Comparison of ENCODE assay signal across 8 cellular contexts in genomic region chr16:739560-740458, GRCh38.
DNase-seq lines count a peak whose midpoint lies in the region; ATAC-seq and TF ChIP-seq lines count a peak whose summit lies in the region.

No MANE protein-coding gene starts in this region.

- TF ChIP-seq CTCF in GM12865 (IDR thresholded peaks at IDR 0.05; ENCODE audit: insufficient read depth, low read depth, low read length, missing control alignments) (no peak), foreskin fibroblast (IDR thresholded peaks at IDR 0.05; ENCODE audit: low read depth, low read length) (no peak), retinal pigment epithelial cell (conservative IDR thresholded peaks at IDR 0.05; ENCODE audit: low read depth, low read length) (no peak)

- peak overlapping the region; percentile 89 for H3K4me3 ChIP-seq in GM12865 (ENCODE audit: low read depth, low read length)
- H3K4me3 ChIP-seq in foreskin fibroblast (ENCODE audit: low read depth in 1 of 2, low read length in 2 of 2): peak overlapping the region; percentile 74 to 78
- peak overlapping the region; percentile 80 for H3K4me3 ChIP-seq in retinal pigment epithelial cell (ENCODE audit: low read length)

- DNase-seq in GM12865 (ENCODE audit: low read depth): no peak
- no peak for DNase-seq in foreskin fibroblast
- no peak for DNase-seq in retinal pigment epithelial cell (ENCODE audit: low read depth)
- no peak for DNase-seq in amniotic stem cell (lab: John Stamatoyannopoulos, UW)
- DNase-seq in hypothalamus (lab: John Stamatoyannopoulos, UW): no peak

- ATAC-seq in SK-N-SH treated with all-trans-retinoic acid at 6 μM for 48 hours: peak; percentile 53
- no peak for ATAC-seq in HG02678 (IDR thresholded peaks at IDR 0.05; ENCODE audit: unreplicated experiment)
- no peak for ATAC-seq in GM19463 (IDR thresholded peaks at IDR 0.05; ENCODE audit: unreplicated experiment)

TF ChIP-seq in SK-N-SH treated with all-trans-retinoic acid at 6 μM for 48 hours, 23 proteins besides CTCF, POLR2A, EP300 and RAD21:
- no peak for TF ChIP-seq ZFP30 (CRISPR knock-in tag; IDR thresholded peaks at IDR 0.05)
- TF ChIP-seq RARB (CRISPR knock-in tag; IDR thresholded peaks at IDR 0.05): no peak
- TF ChIP-seq ARNTL (CRISPR knock-in tag; IDR thresholded peaks at IDR 0.05; ENCODE audit: borderline replicate concordance, low read depth): no peak
- no peak for TF ChIP-seq ISL1 (CRISPR knock-in tag; IDR thresholded peaks at IDR 0.05)
- TF ChIP-seq ZC3H10 (CRISPR knock-in tag; IDR thresholded peaks at IDR 0.05): no peak
- TF ChIP-seq, protein P1, sequence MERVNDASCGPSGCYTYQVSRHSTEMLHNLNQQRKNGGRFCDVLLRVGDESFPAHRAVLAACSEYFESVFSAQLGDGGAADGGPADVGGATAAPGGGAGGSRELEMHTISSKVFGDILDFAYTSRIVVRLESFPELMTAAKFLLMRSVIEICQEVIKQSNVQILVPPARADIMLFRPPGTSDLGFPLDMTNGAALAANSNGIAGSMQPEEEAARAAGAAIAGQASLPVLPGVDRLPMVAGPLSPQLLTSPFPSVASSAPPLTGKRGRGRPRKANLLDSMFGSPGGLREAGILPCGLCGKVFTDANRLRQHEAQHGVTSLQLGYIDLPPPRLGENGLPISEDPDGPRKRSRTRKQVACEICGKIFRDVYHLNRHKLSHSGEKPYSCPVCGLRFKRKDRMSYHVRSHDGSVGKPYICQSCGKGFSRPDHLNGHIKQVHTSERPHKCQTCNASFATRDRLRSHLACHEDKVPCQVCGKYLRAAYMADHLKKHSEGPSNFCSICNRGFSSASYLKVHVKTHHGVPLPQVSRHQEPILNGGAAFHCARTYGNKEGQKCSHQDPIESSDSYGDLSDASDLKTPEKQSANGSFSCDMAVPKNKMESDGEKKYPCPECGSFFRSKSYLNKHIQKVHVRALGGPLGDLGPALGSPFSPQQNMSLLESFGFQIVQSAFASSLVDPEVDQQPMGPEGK (CRISPR knock-in tag; IDR thresholded peaks at IDR 0.05; ENCODE audit: borderline replicate concordance): no peak
- TF ChIP-seq CSDC2 (CRISPR knock-in tag; IDR thresholded peaks at IDR 0.05): no peak
- TF ChIP-seq ZNF565 (CRISPR knock-in tag; conservative IDR thresholded peaks at IDR 0.05; ENCODE audit: low read depth): no peak
- TF ChIP-seq ZNF8 (CRISPR knock-in tag; IDR thresholded peaks at IDR 0.05): no peak
- TF ChIP-seq CREB5 (CRISPR knock-in tag; IDR thresholded peaks at IDR 0.05; ENCODE audit: low read depth): no peak
- TF ChIP-seq SNAI2 (CRISPR knock-in tag; IDR thresholded peaks at IDR 0.05): no peak
- no peak for TF ChIP-seq ESRRG (CRISPR knock-in tag; IDR thresholded peaks at IDR 0.05)
- TF ChIP-seq CSRNP3 (CRISPR knock-in tag; IDR thresholded peaks at IDR 0.05): no peak
- no peak for TF ChIP-seq ZNF70 (CRISPR knock-in tag; IDR thresholded peaks at IDR 0.05)
- TF ChIP-seq ZFP3 (CRISPR knock-in tag; IDR thresholded peaks at IDR 0.05): no peak
- no peak for TF ChIP-seq POU6F1 (CRISPR knock-in tag; IDR thresholded peaks at IDR 0.05; ENCODE audit: borderline replicate concordance, low read depth)
- TF ChIP-seq PPARA (CRISPR knock-in tag; IDR thresholded peaks at IDR 0.05; ENCODE audit: borderline replicate concordance): no peak
